20 cellular contexts compared by ENCODE assay signal in the genomic region with DNA sequence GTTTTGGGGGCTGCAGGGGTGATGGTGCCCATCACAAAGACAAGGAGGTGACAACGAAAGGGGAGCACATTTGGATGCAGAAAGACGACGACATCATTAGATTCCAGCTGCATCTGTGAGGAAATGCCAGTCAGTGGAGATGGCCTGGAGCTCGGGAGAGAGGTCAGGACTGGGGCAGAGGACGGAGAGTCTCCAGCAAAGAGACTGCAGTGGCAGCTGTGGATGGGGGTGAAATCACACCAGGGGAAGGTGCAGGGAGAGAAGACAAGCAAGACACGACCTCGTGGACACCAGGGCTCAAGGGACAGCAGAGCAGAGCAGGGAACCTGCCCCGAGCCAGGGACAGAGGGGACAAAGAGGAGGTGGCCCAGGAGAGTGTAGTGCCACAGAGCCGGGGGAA.
A peak's percentile ranks its signal among the peaks of the same experiment; 100 is the strongest.
DNase-seq lines count a peak whose midpoint lies in the region; ATAC-seq and TF ChIP-seq lines count a peak whose summit lies in the region.
"Had no signal": no experiment of that assay in that cellular context is flagged by ENCODE, and none has a peak within 500 bp of the region (broad histone marks: within the 10 kb centered on the region; RNA-seq: fewer than 3 reads in every experiment).

No MANE protein-coding gene starts in this region.

- H4K91ac ChIP-seq in neuronal stem cell (ENCODE audit: low read depth, low read length, poor library complexity): no peak overlapping the region

- WGBS in right cardiac atrium: 75% methylated on average over 9 of the region's 9 CpGs
- 84 to 85% methylated on average over 8 to 9 of the region's 9 CpGs for WGBS in endodermal cell (ENCODE audit: insufficient coverage in 1 of 2, insufficient read length in 1 of 2), 2 experiments
- no CpG with 5 or more reads among the region's 9 CpGs for WGBS in neuronal stem cell (ENCODE audit: extremely low coverage in 2 of 2, insufficient read length in 2 of 2, insufficient replicate concordance in 1 of 2), 2 donors

- no peaks in the 10 kb centered on the region for H3K4me1 Mint-ChIP-seq in endodermal cell

- H2BK12ac ChIP-seq in neuronal stem cell (ENCODE audit: low read length): no peak overlapping the region

- H2BK15ac ChIP-seq in neuronal stem cell (ENCODE audit: low read length): no peak overlapping the region

- peak overlapping the region; percentile 60 for H3K4ac ChIP-seq in neuronal stem cell (ENCODE audit: low read length)

- H3K9me3 Mint-ChIP-seq in endodermal cell: no peaks in the 10 kb centered on the region
- H3K9me3 Mint-ChIP-seq: CD8-positive, alpha-beta memory T cell had no signal

- no peak overlapping the region for H2AK5ac ChIP-seq in neuronal stem cell (ENCODE audit: low read depth, low read length)

- ATAC-seq in right cardiac atrium (no peak), GM19328 (IDR thresholded peaks at IDR 0.05; ENCODE audit: unreplicated experiment) (no peak), GM18520 (IDR thresholded peaks at IDR 0.05; ENCODE audit: unreplicated experiment) (no peak)
- ATAC-seq: HCT116 had no signal

- H3K9ac ChIP-seq in endodermal cell (ENCODE audit: extremely low read depth, low read length, poor library complexity, severe bottlenecking): no peak overlapping the region
- H3K9ac ChIP-seq in neuronal stem cell (ENCODE audit: low read depth, low read length, poor library complexity): no peak overlapping the region

- DNase-seq in left ventricle myocardium inferior: no peak
- no peak for DNase-seq in right cardiac atrium
- no peak for DNase-seq in endodermal cell
- DNase-seq in neuronal stem cell (ENCODE audit: low spot score): no peak
- no peak for DNase-seq in NCI-H1417 (lab: John Stamatoyannopoulos, UW)
- no peak for DNase-seq in DMS53 treated with DMSO at 0.1 percent for 48 hours (lab: John Stamatoyannopoulos, UW; ENCODE audit: unreplicated experiment)
- DNase-seq: 8988T; BE2C; CD8-positive, alpha-beta memory T cell; DMS 273 treated with DMSO at 0.1 percent for 48 hours; KG1; NCI-H1048; NCI-H2081 treated with DMSO at 0.1 percent for 48 hours; NCI-H510A; NCI-H774; PC-9 had no signal

- H3K27me3 Mint-ChIP-seq in endodermal cell (ENCODE audit: insufficient read depth): no peaks in the 10 kb centered on the region

- H3K27ac ChIP-seq in left ventricle myocardium inferior (replicated peaks) (peak overlapping the region; percentile 84), right cardiac atrium (ENCODE audit: low read length) (no peak overlapping the region), endodermal cell (ENCODE audit: low read depth, low read length) (peak overlapping the region; percentile 38), neuronal stem cell (replicated peaks; ENCODE audit: low read length) (no peak overlapping the region)
- H3K27ac ChIP-seq: PC-9, SJSA1 had no signal

- H3K4me2 ChIP-seq in neuronal stem cell (ENCODE audit: insufficient read depth, low read length, poor library complexity, severe bottlenecking): no peak overlapping the region
- H3K4me2 ChIP-seq: PC-9 had no signal

- TF ChIP-seq CTCF in left ventricle myocardium inferior (IDR thresholded peaks at IDR 0.05; ENCODE audit: borderline replicate concordance): no peak
- TF ChIP-seq CTCF in endodermal cell (conservative IDR thresholded peaks at IDR 0.05): no peak

- H3K36me3 Mint-ChIP-seq in endodermal cell (ENCODE audit: low read depth): no peaks in the 10 kb centered on the region
- H3K36me3 Mint-ChIP-seq: CD8-positive, alpha-beta memory T cell had no signal

- H3K36me3 ChIP-seq in left ventricle myocardium inferior (peaks cover 8% of the 10 kb centered on the region), endodermal cell (ENCODE audit: control insufficient read depth, insufficient read depth, low read length) (peaks cover 5% of the 10 kb centered on the region), neuronal stem cell (replicated peaks in 1 of 2; ENCODE audit: control insufficient read depth in 2 of 2, insufficient read depth in 2 of 2, low read length in 2 of 2) (peaks cover 18 to 62% of the 10 kb centered on the region in 2 donors)
- H3K36me3 ChIP-seq: BE2C, SJSA1 had no signal

- intact Hi-C loops in left ventricle myocardium inferior (cut with micrococcal nuclease): loop anchor here (10.0 kb wide), 1 partner anchor 165 kb away; no protein-coding TSS in a partner anchor
- intact Hi-C loops in right cardiac atrium (cut with DNase I): loop anchor here in 1 of 4 donors (10.0 kb wide), 1 partner anchor 95 kb away; no protein-coding TSS in a partner anchor

- H3K23ac ChIP-seq in neuronal stem cell (ENCODE audit: low read depth, low read length, poor library complexity): peak overlapping the region; percentile 39

- peak overlapping the region; percentile 62 for H2BK5ac ChIP-seq in neuronal stem cell (ENCODE audit: low read length)

- no peaks in the 10 kb centered on the region for H3K27me3 ChIP-seq in left ventricle myocardium inferior (ENCODE audit: low read depth)
- no peaks in the 10 kb centered on the region for H3K27me3 ChIP-seq in right cardiac atrium (ENCODE audit: control insufficient read depth, insufficient read depth)
- no peaks in the 10 kb centered on the region for H3K27me3 ChIP-seq in endodermal cell (ENCODE audit: control insufficient read depth, insufficient read depth, low read length, poor library complexity, severe bottlenecking)
- no peaks in the 10 kb centered on the region for H3K27me3 ChIP-seq in neuronal stem cell (ENCODE audit: control insufficient read depth in 3 of 3, insufficient read depth in 3 of 3, low read depth in 1 of 3, low read length in 3 of 3)
- H3K27me3 ChIP-seq: BE2C, SJSA1 had no signal

- peaks cover 58% of the 10 kb centered on the region for H3K4me1 ChIP-seq in left ventricle myocardium inferior
- peaks cover 11% of the 10 kb centered on the region for H3K4me1 ChIP-seq in right cardiac atrium (ENCODE audit: control insufficient read depth, insufficient read depth, low read length)
- no peaks in the 10 kb centered on the region for H3K4me1 ChIP-seq in endodermal cell (ENCODE audit: control insufficient read depth, insufficient read depth, low read length)
- H3K4me1 ChIP-seq in neuronal stem cell (ENCODE audit: control insufficient read depth in 2 of 2, insufficient read depth in 1 of 2, low read depth in 1 of 2, low read length in 2 of 2): peaks cover 5 to 27% of the 10 kb centered on the region in 2 donors
- H3K4me1 ChIP-seq: BE2C had no signal

- no peak overlapping the region for H3K27ac Mint-ChIP-seq in endodermal cell
- H3K27ac Mint-ChIP-seq: CD8-positive, alpha-beta memory T cell had no signal

- H2AFZ ChIP-seq in neuronal stem cell (ENCODE audit: low read length): no peak overlapping the region
- H2AFZ ChIP-seq: PC-9 had no signal

- no peak overlapping the region for H2BK120ac ChIP-seq in neuronal stem cell (ENCODE audit: low read depth, low read length)

- no peak overlapping the region for H3K14ac ChIP-seq in neuronal stem cell (ENCODE audit: low read length)

- H3K4me3 Mint-ChIP-seq in endodermal cell: no peak overlapping the region
- H3K4me3 Mint-ChIP-seq: CD8-positive, alpha-beta memory T cell had no signal

- H3K4me3 ChIP-seq in left ventricle myocardium inferior (no peak overlapping the region), right cardiac atrium (ENCODE audit: low read length) (no peak overlapping the region), endodermal cell (ENCODE audit: low read length) (no peak overlapping the region), neuronal stem cell (ENCODE audit: low read length in 2 of 2) (no peak overlapping the region)
- H3K4me3 ChIP-seq: PC-9, SJSA1 had no signal

- no peak overlapping the region for H4K8ac ChIP-seq in neuronal stem cell (ENCODE audit: low read depth, low read length)

- no peaks in the 10 kb centered on the region for H3K9me3 ChIP-seq in left ventricle myocardium inferior (replicated peaks)
- H3K9me3 ChIP-seq in right cardiac atrium (ENCODE audit: control insufficient read depth, low read length): no peaks in the 10 kb centered on the region
- no peaks in the 10 kb centered on the region for H3K9me3 ChIP-seq in endodermal cell (ENCODE audit: control insufficient read depth, low read length)
- H3K9me3 ChIP-seq in neuronal stem cell (replicated peaks in 1 of 2; ENCODE audit: control insufficient read depth in 2 of 2, insufficient read depth in 1 of 2, low read depth in 1 of 2, low read length in 2 of 2): no peaks in the 10 kb centered on the region
- H3K9me3 ChIP-seq: BE2C, SJSA1 had no signal

- H3K79me1 ChIP-seq in neuronal stem cell (ENCODE audit: low read depth, low read length): no peaks in the 10 kb centered on the region

- H3K18ac ChIP-seq in neuronal stem cell (ENCODE audit: low read length): peak overlapping the region; percentile 64

Comparison
In these comparisons a context has a peak if more than half of its experiments do, and no peak if none do; other contexts are left out.
1. H3K27ac ChIP-seq: peak in left ventricle myocardium inferior (single experiment) and endodermal cell (single experiment); none in right cardiac atrium (single experiment) and neuronal stem cell (single experiment).